27 cellular contexts compared by ENCODE assay signal in genomic region chr9:81964216-81965171, GRCh38. TPM values are rescaled to one million over a fixed set of nuclear protein-coding genes. Genes with fewer than 3 reads are reported as not detected.
DNase-seq lines count a peak whose midpoint lies in the region; ATAC-seq and TF ChIP-seq lines count a peak whose summit lies in the region.
"Had no signal": no experiment of that assay in that cellular context is flagged by ENCODE, and none has a peak within 500 bp of the region (broad histone marks: within the 10 kb centered on the region; RNA-seq: fewer than 3 reads in every experiment).

No MANE protein-coding gene starts in this region.

- peaks cover 0 to 10% (median 0%) of the 10 kb centered on the region in 9 donors for H3K9me3 Mint-ChIP-seq in naive thymus-derived CD8-positive, alpha-beta T cell

- H3K27me3 Mint-ChIP-seq in naive thymus-derived CD8-positive, alpha-beta T cell = peaks cover 0 to 14% (median 3%) of the 10 kb centered on the region in 5 donors
- H3K27me3 Mint-ChIP-seq: activated CD4-positive, alpha-beta T cell treated with anti-CD3 and anti-CD28 coated beads, Interleukin-2, amount 10 ng/mL, durations not matched to agents 24 days and 14 days; CD4-positive, alpha-beta memory T cell; dendritic cell treated with granulocyte-macrophage colony-stimulating factor and Interleukin-4, amounts not matched to agents 40 ng/mL and 50 ng/mL, for 4 days; T-helper 17 cell had no signal

- no peaks in the 10 kb centered on the region for H3K36me3 Mint-ChIP-seq in naive thymus-derived CD8-positive, alpha-beta T cell
- H3K36me3 Mint-ChIP-seq: CD4-positive, alpha-beta memory T cell had no signal

- H3K4me3 Mint-ChIP-seq in naive thymus-derived CD8-positive, alpha-beta T cell = no peak overlapping the region
- H3K4me3 Mint-ChIP-seq: activated CD4-positive, alpha-beta T cell treated with anti-CD3 and anti-CD28 coated beads, Interleukin-2, amount 10 ng/mL, durations not matched to agents 24 days and 14 days; CD4-positive, alpha-beta memory T cell; dendritic cell treated with granulocyte-macrophage colony-stimulating factor and Interleukin-4, amounts not matched to agents 40 ng/mL and 50 ng/mL, for 4 days; T-helper 17 cell had no signal

- TF ChIP-seq CTCF in GM12865 (IDR thresholded peaks at IDR 0.05; ENCODE audit: insufficient read depth, low read depth, low read length, missing control alignments) (no peak), omental fat pad (IDR thresholded peaks at IDR 0.05) (no peak)

- no peak for ATAC-seq in omental fat pad (ENCODE audit: low FRiP score)
- ATAC-seq in esophagus mucosa = no peak
- ATAC-seq in naive thymus-derived CD8-positive, alpha-beta T cell = no peak
- ATAC-seq: A549, gastrocnemius medialis, K562, Panc1, T-helper 17 cell had no signal

- no peak overlapping the region for H3K27ac Mint-ChIP-seq in naive thymus-derived CD8-positive, alpha-beta T cell
- H3K27ac Mint-ChIP-seq: activated CD4-positive, alpha-beta T cell treated with anti-CD3 and anti-CD28 coated beads, Interleukin-2, amount 10 ng/mL, durations not matched to agents 24 days and 14 days; CD4-positive, alpha-beta memory T cell; dendritic cell treated with granulocyte-macrophage colony-stimulating factor and Interleukin-4, amounts not matched to agents 40 ng/mL and 50 ng/mL, for 4 days; T-helper 17 cell had no signal

- no peaks in the 10 kb centered on the region for H3K4me1 Mint-ChIP-seq in naive thymus-derived CD8-positive, alpha-beta T cell
- H3K4me1 Mint-ChIP-seq: activated CD4-positive, alpha-beta T cell treated with anti-CD3 and anti-CD28 coated beads, Interleukin-2, amount 10 ng/mL, durations not matched to agents 24 days and 14 days; CD4-positive, alpha-beta memory T cell; T-helper 17 cell had no signal

- H3K4me3 ChIP-seq in GM12865 (ENCODE audit: low read depth, low read length) = no peak overlapping the region
- H3K4me3 ChIP-seq: A549, cardiac muscle cell, gastrocnemius medialis, K562 had no signal

- DNase-seq in AG08395 (ENCODE audit: low spot score) (peak; percentile 60), GM12865 (ENCODE audit: low read depth) (peak; percentile 33), NCI-H2029 (lab: John Stamatoyannopoulos, UW) (peak; percentile 56), fibroblast of the conjunctiva (ENCODE audit: low read depth) (peak; percentile 22), omental fat pad (ENCODE audit: low spot score) (no peak), NCI-H2196 treated with DMSO at 0.1 percent for 48 hours (lab: John Stamatoyannopoulos, UW; ENCODE audit: unreplicated experiment) (no peak)
- DNase-seq in naive thymus-derived CD8-positive, alpha-beta T cell = no peak
- DNase-seq: activated CD4-positive, alpha-beta T cell treated with anti-CD3 and anti-CD28 coated beads, Interleukin-2, amount 10 ng/mL, durations not matched to agents 24 days and 14 days; activated CD8-positive, alpha-beta memory T cell treated with anti-CD3 and anti-CD28 coated beads, Interleukin-2, amount 50 U/mL, for 4 hours; activated effector memory CD4-positive, alpha-beta T cell treated with anti-CD3 and anti-CD28 coated beads, Interleukin-2, amount 50 U/mL, for 16 hours; CD4-positive, alpha-beta memory T cell; gastrocnemius medialis; NCI-H1694; NCI-H446 treated with DMSO at 0.1 percent for 48 hours; stimulated activated CD4-positive, alpha-beta T cell treated with anti-CD3 and anti-CD28 coated beads, Interleukin-4, amount 100 ng/mL, for 4 hours; T-helper 17 cell had no signal

- POLR2A ChIA-PET in naive thymus-derived CD8-positive, alpha-beta T cell (lab: Charles Lee) = no interaction called here

RNA-seq across cellular contexts. Expression of gene SPATA31D3, which starts 21.2 kb away (rescaled TPM):
- not detected for total RNA-seq in omental fat pad
- total RNA-seq in esophagus mucosa = not detected
- not detected for total RNA-seq in naive thymus-derived CD8-positive, alpha-beta T cell
- polyA plus RNA-seq in naive thymus-derived CD8-positive, alpha-beta T cell = not detected
- total RNA-seq: activated CD4-positive, alpha-beta T cell treated with anti-CD3 and anti-CD28 coated beads, Interleukin-2, amount 10 ng/mL, durations not matched to agents 24 days and 14 days; cardiac muscle cell; CD4-positive, alpha-beta memory T cell; gastrocnemius medialis; K562; kidney epithelial cell; lung microvascular endothelial cell; SK-MEL-5; T-helper 17 cell; ureter had no signal
- polyA plus RNA-seq: A549; adipose tissue; cardiac muscle cell; CD4-positive, alpha-beta memory T cell; K562 had no signal

RNA-seq across cellular contexts. Expression of gene SPATA31D1, which starts 24.1 kb away (rescaled TPM):
- total RNA-seq in omental fat pad (not detected), esophagus mucosa (not detected)
- total RNA-seq in naive thymus-derived CD8-positive, alpha-beta T cell = not detected
- polyA plus RNA-seq in naive thymus-derived CD8-positive, alpha-beta T cell = not detected
- total RNA-seq: activated CD4-positive, alpha-beta T cell treated with anti-CD3 and anti-CD28 coated beads, Interleukin-2, amount 10 ng/mL, durations not matched to agents 24 days and 14 days; cardiac muscle cell; CD4-positive, alpha-beta memory T cell; gastrocnemius medialis; K562; kidney epithelial cell; lung microvascular endothelial cell; SK-MEL-5; T-helper 17 cell; ureter had no signal
- polyA plus RNA-seq: A549; adipose tissue; cardiac muscle cell; CD4-positive, alpha-beta memory T cell; K562 had no signal

RNA-seq across cellular contexts. Expression of gene SPATA31D4, which starts 36.3 kb away (rescaled TPM):
- total RNA-seq in omental fat pad = not detected
- not detected for total RNA-seq in esophagus mucosa
- not detected for total RNA-seq in naive thymus-derived CD8-positive, alpha-beta T cell
- polyA plus RNA-seq in naive thymus-derived CD8-positive, alpha-beta T cell = not detected
- total RNA-seq: activated CD4-positive, alpha-beta T cell treated with anti-CD3 and anti-CD28 coated beads, Interleukin-2, amount 10 ng/mL, durations not matched to agents 24 days and 14 days; cardiac muscle cell; CD4-positive, alpha-beta memory T cell; gastrocnemius medialis; K562; kidney epithelial cell; lung microvascular endothelial cell; SK-MEL-5; T-helper 17 cell; ureter had no signal
- polyA plus RNA-seq: A549; adipose tissue; cardiac muscle cell; CD4-positive, alpha-beta memory T cell; K562 had no signal

Comparison
In these comparisons a context has a peak if more than half of its experiments do, and no peak if none do; other contexts are left out.
1. DNase-seq: peak in AG08395 (single experiment), GM12865 (single experiment), NCI-H2029 (single experiment) and fibroblast of the conjunctiva (single experiment); none in omental fat pad (single experiment), NCI-H2196 treated with DMSO at 0.1 percent for 48 hours (single experiment) and naive thymus-derived CD8-positive, alpha-beta T cell (0 of 10).